ENCODE assay signal across 1 cellular context in genomic region chr6:37047933-37048850, GRCh38.
TF ChIP-seq lines count a peak whose summit lies in the region.

No MANE protein-coding gene starts in this region.

TF ChIP-seq in K562, 482 proteins besides CTCF, POLR2A, EP300 and RAD21 (continued from another document and continues in another):
- TF ChIP-seq AFF1 (IDR thresholded peaks at IDR 0.05; ENCODE audit: low read depth in 1 of 2, partially characterized antibody in 2 of 2) (peak in 1 of 2 experiments; percentile 93), RNF2 (IDR thresholded peaks at IDR 0.05) (0 out of 2 replicates have a peak, but pooled peaks have one; percentile 22), KDM1A (IDR thresholded peaks at IDR 0.05) (peak; percentile 90 to 96), ZNF766 (CRISPR knock-in tag; conservative IDR thresholded peaks at IDR 0.05) (no peak), YY1 (IDR thresholded peaks at IDR 0.05; ENCODE audit: borderline replicate concordance in 1 of 3, control insufficient read depth in 1 of 3, extremely low read depth in 1 of 3, insufficient read depth in 3 of 3, insufficient read length in 1 of 3, insufficient replicate concordance in 2 of 3, low read depth in 1 of 3, low read length in 2 of 3) (peak in 2 of 3 experiments; percentile 34 to 65), CUX1 (CRISPR knock-in tag; IDR thresholded peaks at IDR 0.05) (peak; percentile 58; the same call in 1 of the 2 replicates), TRIM28 (IDR thresholded peaks at IDR 0.05) (no peak), SMARCA5 (IDR thresholded peaks at IDR 0.05) (peak; percentile 88), ZNF57 (CRISPR knock-in tag; IDR thresholded peaks at IDR 0.05) (0 out of 2 replicates have a peak, but pooled peaks have one; percentile 44), FOSL1 (tag; conservative IDR thresholded peaks at IDR 0.05) (peak; percentile 87; the same call in 1 of the 2 replicates), RHOXF2B (CRISPR knock-in tag; conservative IDR thresholded peaks at IDR 0.05) (no peak), NR2C2 (CRISPR knock-in tag; IDR thresholded peaks at IDR 0.05) (no peak), NR2C2 (tag; IDR thresholded peaks at IDR 0.05) (0 out of 2 replicates have a peak, but pooled peaks have one; percentile 13), MYNN (IDR thresholded peaks at IDR 0.05) (peak; percentile 11), MYNN (CRISPR knock-in tag; IDR thresholded peaks at IDR 0.05) (no peak), MTA1 (IDR thresholded peaks at IDR 0.05; ENCODE audit: borderline replicate concordance) (peak; percentile 59; the same call in 1 of the 2 replicates), ZNF395 (CRISPR knock-in tag; IDR thresholded peaks at IDR 0.05) (0 out of 2 replicates have a peak, but pooled peaks have one; percentile 12), ZNF23 (CRISPR knock-in tag; IDR thresholded peaks at IDR 0.05) (no peak), NR1H2 (CRISPR knock-in tag; IDR thresholded peaks at IDR 0.05) (0 out of 2 replicates have a peak, but pooled peaks have one; percentile 17), LCOR (CRISPR knock-in tag; IDR thresholded peaks at IDR 0.05) (0 out of 2 replicates have a peak, but pooled peaks have one; percentile 66), ZNF263 (CRISPR knock-in tag; IDR thresholded peaks at IDR 0.05; ENCODE audit: borderline replicate concordance) (0 out of 2 replicates have a peak, but pooled peaks have one; percentile 12), SMAD3 (CRISPR knock-in tag; conservative IDR thresholded peaks at IDR 0.05) (no peak), PTBP1 (IDR thresholded peaks at IDR 0.05; ENCODE audit: low read depth, low read length) (0 out of 2 replicates have a peak, but pooled peaks have one; percentile 34), FOXP4 (CRISPR knock-in tag; IDR thresholded peaks at IDR 0.05; ENCODE audit: borderline replicate concordance) (peak; percentile 39; the same call in 1 of the 2 replicates), CHD4 (IDR thresholded peaks at IDR 0.05; ENCODE audit: insufficient read depth, insufficient replicate concordance, low read depth, low read length, poor library complexity, severe bottlenecking) (peak; percentile 76), RBM25 (IDR thresholded peaks at IDR 0.05; ENCODE audit: low read depth, low read length, severe bottlenecking) (peak; percentile 98), TARDBP (IDR thresholded peaks at IDR 0.05) (peak; percentile 44; the same call in 1 of the 2 replicates), BCOR (IDR thresholded peaks at IDR 0.05) (peak; percentile 99)
- TF ChIP-seq, protein P1, sequence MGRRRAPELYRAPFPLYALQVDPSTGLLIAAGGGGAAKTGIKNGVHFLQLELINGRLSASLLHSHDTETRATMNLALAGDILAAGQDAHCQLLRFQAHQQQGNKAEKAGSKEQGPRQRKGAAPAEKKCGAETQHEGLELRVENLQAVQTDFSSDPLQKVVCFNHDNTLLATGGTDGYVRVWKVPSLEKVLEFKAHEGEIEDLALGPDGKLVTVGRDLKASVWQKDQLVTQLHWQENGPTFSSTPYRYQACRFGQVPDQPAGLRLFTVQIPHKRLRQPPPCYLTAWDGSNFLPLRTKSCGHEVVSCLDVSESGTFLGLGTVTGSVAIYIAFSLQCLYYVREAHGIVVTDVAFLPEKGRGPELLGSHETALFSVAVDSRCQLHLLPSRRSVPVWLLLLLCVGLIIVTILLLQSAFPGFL (CRISPR knock-in tag; IDR thresholded peaks at IDR 0.05) = no peak
- TF ChIP-seq, protein P2, sequence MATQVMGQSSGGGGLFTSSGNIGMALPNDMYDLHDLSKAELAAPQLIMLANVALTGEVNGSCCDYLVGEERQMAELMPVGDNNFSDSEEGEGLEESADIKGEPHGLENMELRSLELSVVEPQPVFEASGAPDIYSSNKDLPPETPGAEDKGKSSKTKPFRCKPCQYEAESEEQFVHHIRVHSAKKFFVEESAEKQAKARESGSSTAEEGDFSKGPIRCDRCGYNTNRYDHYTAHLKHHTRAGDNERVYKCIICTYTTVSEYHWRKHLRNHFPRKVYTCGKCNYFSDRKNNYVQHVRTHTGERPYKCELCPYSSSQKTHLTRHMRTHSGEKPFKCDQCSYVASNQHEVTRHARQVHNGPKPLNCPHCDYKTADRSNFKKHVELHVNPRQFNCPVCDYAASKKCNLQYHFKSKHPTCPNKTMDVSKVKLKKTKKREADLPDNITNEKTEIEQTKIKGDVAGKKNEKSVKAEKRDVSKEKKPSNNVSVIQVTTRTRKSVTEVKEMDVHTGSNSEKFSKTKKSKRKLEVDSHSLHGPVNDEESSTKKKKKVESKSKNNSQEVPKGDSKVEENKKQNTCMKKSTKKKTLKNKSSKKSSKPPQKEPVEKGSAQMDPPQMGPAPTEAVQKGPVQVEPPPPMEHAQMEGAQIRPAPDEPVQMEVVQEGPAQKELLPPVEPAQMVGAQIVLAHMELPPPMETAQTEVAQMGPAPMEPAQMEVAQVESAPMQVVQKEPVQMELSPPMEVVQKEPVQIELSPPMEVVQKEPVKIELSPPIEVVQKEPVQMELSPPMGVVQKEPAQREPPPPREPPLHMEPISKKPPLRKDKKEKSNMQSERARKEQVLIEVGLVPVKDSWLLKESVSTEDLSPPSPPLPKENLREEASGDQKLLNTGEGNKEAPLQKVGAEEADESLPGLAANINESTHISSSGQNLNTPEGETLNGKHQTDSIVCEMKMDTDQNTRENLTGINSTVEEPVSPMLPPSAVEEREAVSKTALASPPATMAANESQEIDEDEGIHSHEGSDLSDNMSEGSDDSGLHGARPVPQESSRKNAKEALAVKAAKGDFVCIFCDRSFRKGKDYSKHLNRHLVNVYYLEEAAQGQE (CRISPR knock-in tag; IDR thresholded peaks at IDR 0.05; ENCODE audit: low read depth) = no peak
- TF ChIP-seq, protein P3, sequence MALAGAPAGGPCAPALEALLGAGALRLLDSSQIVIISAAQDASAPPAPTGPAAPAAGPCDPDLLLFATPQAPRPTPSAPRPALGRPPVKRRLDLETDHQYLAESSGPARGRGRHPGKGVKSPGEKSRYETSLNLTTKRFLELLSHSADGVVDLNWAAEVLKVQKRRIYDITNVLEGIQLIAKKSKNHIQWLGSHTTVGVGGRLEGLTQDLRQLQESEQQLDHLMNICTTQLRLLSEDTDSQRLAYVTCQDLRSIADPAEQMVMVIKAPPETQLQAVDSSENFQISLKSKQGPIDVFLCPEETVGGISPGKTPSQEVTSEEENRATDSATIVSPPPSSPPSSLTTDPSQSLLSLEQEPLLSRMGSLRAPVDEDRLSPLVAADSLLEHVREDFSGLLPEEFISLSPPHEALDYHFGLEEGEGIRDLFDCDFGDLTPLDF (CRISPR knock-in tag; IDR thresholded peaks at IDR 0.05) = 0 out of 2 replicates have a peak, but pooled peaks have one; percentile 10
- TF ChIP-seq, protein P4, sequence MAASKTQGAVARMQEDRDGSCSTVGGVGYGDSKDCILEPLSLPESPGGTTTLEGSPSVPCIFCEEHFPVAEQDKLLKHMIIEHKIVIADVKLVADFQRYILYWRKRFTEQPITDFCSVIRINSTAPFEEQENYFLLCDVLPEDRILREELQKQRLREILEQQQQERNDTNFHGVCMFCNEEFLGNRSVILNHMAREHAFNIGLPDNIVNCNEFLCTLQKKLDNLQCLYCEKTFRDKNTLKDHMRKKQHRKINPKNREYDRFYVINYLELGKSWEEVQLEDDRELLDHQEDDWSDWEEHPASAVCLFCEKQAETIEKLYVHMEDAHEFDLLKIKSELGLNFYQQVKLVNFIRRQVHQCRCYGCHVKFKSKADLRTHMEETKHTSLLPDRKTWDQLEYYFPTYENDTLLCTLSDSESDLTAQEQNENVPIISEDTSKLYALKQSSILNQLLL (CRISPR knock-in tag; IDR thresholded peaks at IDR 0.05; ENCODE audit: borderline replicate concordance) = no peak
- TF ChIP-seq, protein P5, sequence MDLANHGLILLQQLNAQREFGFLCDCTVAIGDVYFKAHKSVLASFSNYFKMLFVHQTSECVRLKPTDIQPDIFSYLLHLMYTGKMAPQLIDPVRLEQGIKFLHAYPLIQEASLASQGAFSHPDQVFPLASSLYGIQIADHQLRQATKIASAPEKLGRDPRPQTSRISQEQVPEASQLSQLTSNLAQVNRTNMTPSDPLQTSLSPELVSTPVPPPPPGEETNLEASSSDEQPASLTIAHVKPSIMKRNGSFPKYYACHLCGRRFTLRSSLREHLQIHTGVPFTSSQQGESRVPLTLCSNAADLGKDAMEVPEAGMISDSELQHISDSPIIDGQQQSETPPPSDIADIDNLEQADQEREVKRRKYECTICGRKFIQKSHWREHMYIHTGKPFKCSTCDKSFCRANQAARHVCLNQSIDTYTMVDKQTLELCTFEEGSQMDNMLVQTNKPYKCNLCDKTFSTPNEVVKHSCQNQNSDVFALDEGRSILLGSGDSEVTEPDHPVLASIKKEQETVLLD (IDR thresholded peaks at IDR 0.05) = no peak
